8 cellular contexts compared by ENCODE assay signal in genomic region chr17:5587431-5588032, GRCh38. TPM values are rescaled to one million over a fixed set of nuclear protein-coding genes. Genes with fewer than 3 reads are reported as not detected.
DNase-seq lines count a peak whose midpoint lies in the region; ATAC-seq, FAIRE-seq and TF ChIP-seq lines count a peak whose summit lies in the region.

No MANE protein-coding gene starts in this region.

- H3K4me1 ChIP-seq in lower lobe of right lung (peaks cover 43% of the 10 kb centered on the region), suprapubic skin (peaks cover 42% of the 10 kb centered on the region)

- ATAC-seq in T-helper 17 cell (no peak), lower lobe of right lung (no peak)
- no peak for ATAC-seq in central memory CD8-positive, alpha-beta T cell (replicated peaks; ENCODE audit: extremely low read depth, poor library complexity, severe bottlenecking)

- H3K27ac ChIP-seq in 22Rv1 (no peak overlapping the region), lower lobe of right lung (no peak overlapping the region), suprapubic skin (no peak overlapping the region)

- H3K36me3 Mint-ChIP-seq in T-helper 17 cell (ENCODE audit: low read depth): no peaks in the 10 kb centered on the region
- peaks cover 17% of the 10 kb centered on the region for H3K36me3 Mint-ChIP-seq in central memory CD8-positive, alpha-beta T cell (ENCODE audit: insufficient read depth)

- H3K4me1 Mint-ChIP-seq in T-helper 17 cell: peaks cover 28% of the 10 kb centered on the region
- peaks cover 29% of the 10 kb centered on the region for H3K4me1 Mint-ChIP-seq in central memory CD8-positive, alpha-beta T cell

- no peak overlapping the region for H3K4me3 ChIP-seq in lower lobe of right lung
- H3K4me3 ChIP-seq in suprapubic skin: no peak overlapping the region

- TF ChIP-seq POLR2A in suprapubic skin (IDR thresholded peaks at IDR 0.05): no peak

- peak overlapping the region; percentile 99 for H3K27ac Mint-ChIP-seq in T-helper 17 cell
- peak overlapping the region; percentile 63 for H3K27ac Mint-ChIP-seq in central memory CD8-positive, alpha-beta T cell (ENCODE audit: low read depth)

- no peak for TF ChIP-seq EP300 in suprapubic skin (IDR thresholded peaks at IDR 0.05)

- H3K9me3 Mint-ChIP-seq in central memory CD8-positive, alpha-beta T cell: no peaks in the 10 kb centered on the region

- intact Hi-C loops in lower lobe of right lung (cut with DNase I): loop anchor here (5.0 kb wide), 1 partner anchor 840 kb away; no protein-coding TSS in a partner anchor

- 29% methylated on average over 6 of the region's 6 CpGs for WGBS in suprapubic skin

- H3K27me3 ChIP-seq in lower lobe of right lung (ENCODE audit: low read depth): peaks cover 8% of the 10 kb centered on the region
- H3K27me3 ChIP-seq in suprapubic skin: no peaks in the 10 kb centered on the region

- DNase-seq in NCI-H146 (lab: John Stamatoyannopoulos, UW) (peak; percentile 61), T-helper 17 cell (peak in 1 of 3 donors; percentile 39), lower lobe of right lung (no peak), suprapubic skin (ENCODE audit: low spot score in 2 of 2) (no peak), GF-D8 (lab: John Stamatoyannopoulos, UW) (no peak)
- DNase-seq in central memory CD8-positive, alpha-beta T cell (ENCODE audit: low spot score in 2 of 2): peak in 1 of 2 donors; percentile 55

- TF ChIP-seq CTCF in 22Rv1 (IDR thresholded peaks at IDR 0.05) (peak; percentile 86), lower lobe of right lung (IDR thresholded peaks at IDR 0.05) (peak; percentile 94), suprapubic skin (IDR thresholded peaks at IDR 0.05) (peak; percentile 81 to 82)

- H3K9me3 ChIP-seq in T-helper 17 cell (ENCODE audit: control insufficient read depth, low read length, poor library complexity, severe bottlenecking): no peaks in the 10 kb centered on the region
- no peaks in the 10 kb centered on the region for H3K9me3 ChIP-seq in lower lobe of right lung
- no peaks in the 10 kb centered on the region for H3K9me3 ChIP-seq in suprapubic skin

- peak; percentile 81 for FAIRE-seq in G401.6 (lab: Jason Lieb, UNC)

- H3K36me3 ChIP-seq in lower lobe of right lung (no peaks in the 10 kb centered on the region), suprapubic skin (no peaks in the 10 kb centered on the region)

- peak overlapping the region; percentile 85 for H3K4me3 Mint-ChIP-seq in T-helper 17 cell
- peak overlapping the region; percentile 30 for H3K4me3 Mint-ChIP-seq in central memory CD8-positive, alpha-beta T cell

- no peaks in the 10 kb centered on the region for H3K27me3 Mint-ChIP-seq in T-helper 17 cell
- no peaks in the 10 kb centered on the region for H3K27me3 Mint-ChIP-seq in central memory CD8-positive, alpha-beta T cell

RNA-seq across cellular contexts. Expression of gene NLRP1, which starts 3.2 kb away (rescaled TPM):
- total RNA-seq in T-helper 17 cell (100 to 1,000 TPM; 190 to 200 TPM), lower lobe of right lung (40.3 TPM), suprapubic skin (100 to 1,000 TPM in 1 of 4 donors, 10 to 100 TPM in 3; 66.9 to 279 (median 95.8) TPM)
